1 cellular context compared by ENCODE assay signal in the genomic region with DNA sequence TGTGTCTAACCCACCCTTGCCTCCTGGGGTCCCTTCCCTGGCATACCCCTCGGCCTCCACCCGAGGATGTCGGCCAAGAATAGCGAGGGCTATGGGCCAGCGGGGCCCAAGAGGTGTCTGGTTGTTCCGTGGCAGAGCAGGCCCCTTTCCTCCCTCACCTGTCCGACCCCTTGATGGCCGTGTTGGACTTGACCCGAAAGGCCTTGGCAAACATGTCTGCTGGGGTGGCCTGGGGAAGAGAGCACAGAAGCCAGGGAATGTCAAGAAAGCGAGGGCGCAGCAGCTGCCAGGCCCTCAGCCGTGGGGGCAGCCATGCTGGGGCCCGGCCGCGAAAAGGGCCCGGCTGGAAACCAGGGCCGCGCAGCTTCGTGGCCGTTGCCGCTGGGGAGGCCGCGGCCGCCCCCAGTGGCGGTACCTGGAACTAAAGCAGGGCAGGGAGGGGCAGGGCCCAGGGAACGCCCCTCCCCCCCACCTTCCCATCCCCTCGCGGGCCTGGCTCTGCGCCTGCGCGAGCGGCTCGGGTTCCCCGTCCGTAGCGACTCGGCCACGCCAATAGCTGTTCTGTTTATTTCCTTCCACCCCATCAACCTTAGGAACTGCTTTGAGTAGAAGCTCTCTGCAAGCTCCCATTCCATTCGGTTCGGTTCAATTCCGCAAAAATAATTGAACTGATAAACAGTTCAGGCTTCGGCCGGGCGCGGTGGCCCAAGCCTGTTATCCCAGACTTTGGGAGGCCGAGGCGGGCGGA.
TF ChIP-seq lines count a peak whose summit lies in the region.

A gene with protein sequence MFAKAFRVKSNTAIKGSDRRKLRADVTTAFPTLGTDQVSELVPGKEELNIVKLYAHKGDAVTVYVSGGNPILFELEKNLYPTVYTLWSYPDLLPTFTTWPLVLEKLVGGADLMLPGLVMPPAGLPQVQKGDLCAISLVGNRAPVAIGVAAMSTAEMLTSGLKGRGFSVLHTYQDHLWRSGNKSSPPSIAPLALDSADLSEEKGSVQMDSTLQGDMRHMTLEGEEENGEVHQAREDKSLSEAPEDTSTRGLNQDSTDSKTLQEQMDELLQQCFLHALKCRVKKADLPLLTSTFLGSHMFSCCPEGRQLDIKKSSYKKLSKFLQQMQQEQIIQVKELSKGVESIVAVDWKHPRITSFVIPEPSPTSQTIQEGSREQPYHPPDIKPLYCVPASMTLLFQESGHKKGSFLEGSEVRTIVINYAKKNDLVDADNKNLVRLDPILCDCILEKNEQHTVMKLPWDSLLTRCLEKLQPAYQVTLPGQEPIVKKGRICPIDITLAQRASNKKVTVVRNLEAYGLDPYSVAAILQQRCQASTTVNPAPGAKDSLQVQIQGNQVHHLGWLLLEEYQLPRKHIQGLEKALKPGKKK (minus strand): TSS at position 337 of the 748 bp plus-strand sequence. CDS start 123 bp downstream, at position 214.

TF ChIP-seq in K562, 482 proteins besides CTCF, POLR2A, EP300 and RAD21 (continued from another document and continues in another):
- TF ChIP-seq, protein P1, sequence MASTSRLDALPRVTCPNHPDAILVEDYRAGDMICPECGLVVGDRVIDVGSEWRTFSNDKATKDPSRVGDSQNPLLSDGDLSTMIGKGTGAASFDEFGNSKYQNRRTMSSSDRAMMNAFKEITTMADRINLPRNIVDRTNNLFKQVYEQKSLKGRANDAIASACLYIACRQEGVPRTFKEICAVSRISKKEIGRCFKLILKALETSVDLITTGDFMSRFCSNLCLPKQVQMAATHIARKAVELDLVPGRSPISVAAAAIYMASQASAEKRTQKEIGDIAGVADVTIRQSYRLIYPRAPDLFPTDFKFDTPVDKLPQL (IDR thresholded peaks at IDR 0.05; ENCODE audit: extremely low read depth, insufficient read length), result peak; percentile 56
- TF ChIP-seq, protein P2, sequence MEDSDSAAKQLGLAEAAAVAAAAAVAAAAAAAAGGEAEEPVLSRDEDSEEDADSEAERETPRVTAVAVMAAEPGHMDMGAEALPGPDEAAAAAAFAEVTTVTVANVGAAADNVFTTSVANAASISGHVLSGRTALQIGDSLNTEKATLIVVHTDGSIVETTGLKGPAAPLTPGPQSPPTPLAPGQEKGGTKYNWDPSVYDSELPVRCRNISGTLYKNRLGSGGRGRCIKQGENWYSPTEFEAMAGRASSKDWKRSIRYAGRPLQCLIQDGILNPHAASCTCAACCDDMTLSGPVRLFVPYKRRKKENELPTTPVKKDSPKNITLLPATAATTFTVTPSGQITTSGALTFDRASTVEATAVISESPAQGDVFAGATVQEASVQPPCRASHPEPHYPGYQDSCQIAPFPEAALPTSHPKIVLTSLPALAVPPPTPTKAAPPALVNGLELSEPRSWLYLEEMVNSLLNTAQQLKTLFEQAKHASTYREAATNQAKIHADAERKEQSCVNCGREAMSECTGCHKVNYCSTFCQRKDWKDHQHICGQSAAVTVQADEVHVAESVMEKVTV (CRISPR knock-in tag; IDR thresholded peaks at IDR 0.05), result peak; percentile 83
- no peak for TF ChIP-seq RFX7 (CRISPR knock-in tag; IDR thresholded peaks at IDR 0.05)
- TF ChIP-seq TAL1 (IDR thresholded peaks at IDR 0.05), result no peak
- TF ChIP-seq, protein P3, sequence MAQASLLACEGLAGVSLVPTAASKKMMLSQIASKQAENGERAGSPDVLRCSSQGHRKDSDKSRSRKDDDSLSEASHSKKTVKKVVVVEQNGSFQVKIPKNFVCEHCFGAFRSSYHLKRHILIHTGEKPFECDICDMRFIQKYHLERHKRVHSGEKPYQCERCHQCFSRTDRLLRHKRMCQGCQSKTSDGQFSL (CRISPR knock-in tag; IDR thresholded peaks at IDR 0.05), result peak; percentile 98
- TF ChIP-seq, protein P3 (tag; IDR thresholded peaks at IDR 0.05), result peak in 1 of 2 experiments; percentile 96; a peak in 2 of 4 replicates
- TF ChIP-seq ZNF239 (CRISPR knock-in tag; IDR thresholded peaks at IDR 0.05), result peak; percentile 60; the same call in 1 of the 2 replicates
- no peak for TF ChIP-seq ZSCAN32 (CRISPR knock-in tag; IDR thresholded peaks at IDR 0.05)
- peak; percentile 99 for TF ChIP-seq DIDO1 (tag; IDR thresholded peaks at IDR 0.05; ENCODE audit: low read depth)
- TF ChIP-seq ZNF134 (CRISPR knock-in tag; conservative IDR thresholded peaks at IDR 0.05), result no peak
- peak; percentile 71; the same call in 1 of the 2 replicates for TF ChIP-seq EHMT2 (IDR thresholded peaks at IDR 0.05)
- TF ChIP-seq DPF2 (IDR thresholded peaks at IDR 0.05), result 0 out of 2 replicates have a peak, but pooled peaks have one; percentile 12
- TF ChIP-seq ZNF316 (IDR thresholded peaks at IDR 0.05), result peak; percentile 40; the same call in 1 of the 2 replicates
- TF ChIP-seq, protein P4, sequence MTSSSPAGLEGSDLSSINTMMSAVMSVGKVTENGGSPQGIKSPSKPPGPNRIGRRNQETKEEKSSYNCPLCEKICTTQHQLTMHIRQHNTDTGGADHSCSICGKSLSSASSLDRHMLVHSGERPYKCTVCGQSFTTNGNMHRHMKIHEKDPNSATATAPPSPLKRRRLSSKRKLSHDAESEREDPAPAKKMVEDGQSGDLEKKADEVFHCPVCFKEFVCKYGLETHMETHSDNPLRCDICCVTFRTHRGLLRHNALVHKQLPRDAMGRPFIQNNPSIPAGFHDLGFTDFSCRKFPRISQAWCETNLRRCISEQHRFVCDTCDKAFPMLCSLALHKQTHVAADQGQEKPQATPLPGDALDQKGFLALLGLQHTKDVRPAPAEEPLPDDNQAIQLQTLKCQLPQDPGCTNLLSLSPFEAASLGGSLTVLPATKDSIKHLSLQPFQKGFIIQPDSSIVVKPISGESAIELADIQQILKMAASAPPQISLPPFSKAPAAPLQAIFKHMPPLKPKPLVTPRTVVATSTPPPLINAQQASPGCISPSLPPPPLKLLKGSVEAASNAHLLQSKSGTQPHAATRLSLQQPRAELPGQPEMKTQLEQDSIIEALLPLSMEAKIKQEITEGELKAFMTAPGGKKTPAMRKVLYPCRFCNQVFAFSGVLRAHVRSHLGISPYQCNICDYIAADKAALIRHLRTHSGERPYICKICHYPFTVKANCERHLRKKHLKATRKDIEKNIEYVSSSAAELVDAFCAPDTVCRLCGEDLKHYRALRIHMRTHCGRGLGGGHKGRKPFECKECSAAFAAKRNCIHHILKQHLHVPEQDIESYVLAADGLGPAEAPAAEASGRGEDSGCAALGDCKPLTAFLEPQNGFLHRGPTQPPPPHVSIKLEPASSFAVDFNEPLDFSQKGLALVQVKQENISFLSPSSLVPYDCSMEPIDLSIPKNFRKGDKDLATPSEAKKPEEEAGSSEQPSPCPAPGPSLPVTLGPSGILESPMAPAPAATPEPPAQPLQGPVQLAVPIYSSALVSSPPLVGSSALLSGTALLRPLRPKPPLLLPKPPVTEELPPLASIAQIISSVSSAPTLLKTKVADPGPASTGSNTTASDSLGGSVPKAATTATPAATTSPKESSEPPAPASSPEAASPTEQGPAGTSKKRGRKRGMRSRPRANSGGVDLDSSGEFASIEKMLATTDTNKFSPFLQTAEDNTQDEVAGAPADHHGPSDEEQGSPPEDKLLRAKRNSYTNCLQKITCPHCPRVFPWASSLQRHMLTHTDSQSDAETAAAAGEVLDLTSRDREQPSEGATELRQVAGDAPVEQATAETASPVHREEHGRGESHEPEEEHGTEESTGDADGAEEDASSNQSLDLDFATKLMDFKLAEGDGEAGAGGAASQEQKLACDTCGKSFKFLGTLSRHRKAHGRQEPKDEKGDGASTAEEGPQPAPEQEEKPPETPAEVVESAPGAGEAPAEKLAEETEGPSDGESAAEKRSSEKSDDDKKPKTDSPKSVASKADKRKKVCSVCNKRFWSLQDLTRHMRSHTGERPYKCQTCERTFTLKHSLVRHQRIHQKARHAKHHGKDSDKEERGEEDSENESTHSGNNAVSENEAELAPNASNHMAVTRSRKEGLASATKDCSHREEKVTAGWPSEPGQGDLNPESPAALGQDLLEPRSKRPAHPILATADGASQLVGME (CRISPR knock-in tag; IDR thresholded peaks at IDR 0.05), result peak; percentile 98
- TF ChIP-seq, protein P5, sequence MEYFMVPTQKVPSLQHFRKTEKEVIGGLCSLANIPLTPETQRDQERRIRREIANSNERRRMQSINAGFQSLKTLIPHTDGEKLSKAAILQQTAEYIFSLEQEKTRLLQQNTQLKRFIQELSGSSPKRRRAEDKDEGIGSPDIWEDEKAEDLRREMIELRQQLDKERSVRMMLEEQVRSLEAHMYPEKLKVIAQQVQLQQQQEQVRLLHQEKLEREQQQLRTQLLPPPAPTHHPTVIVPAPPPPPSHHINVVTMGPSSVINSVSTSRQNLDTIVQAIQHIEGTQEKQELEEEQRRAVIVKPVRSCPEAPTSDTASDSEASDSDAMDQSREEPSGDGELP (CRISPR knock-in tag; IDR thresholded peaks at IDR 0.05; ENCODE audit: borderline replicate concordance), result peak; percentile 97
- peak; percentile 98 for TF ChIP-seq PCBP1 (IDR thresholded peaks at IDR 0.05; ENCODE audit: low read depth, low read length, poor library complexity, severe bottlenecking)
- TF ChIP-seq ZNF699 (CRISPR knock-in tag; IDR thresholded peaks at IDR 0.05; ENCODE audit: insufficient replicate concordance), result no peak
- TF ChIP-seq ZBTB17 (CRISPR knock-in tag; IDR thresholded peaks at IDR 0.05), result peak; percentile 88
- TF ChIP-seq, protein P6, sequence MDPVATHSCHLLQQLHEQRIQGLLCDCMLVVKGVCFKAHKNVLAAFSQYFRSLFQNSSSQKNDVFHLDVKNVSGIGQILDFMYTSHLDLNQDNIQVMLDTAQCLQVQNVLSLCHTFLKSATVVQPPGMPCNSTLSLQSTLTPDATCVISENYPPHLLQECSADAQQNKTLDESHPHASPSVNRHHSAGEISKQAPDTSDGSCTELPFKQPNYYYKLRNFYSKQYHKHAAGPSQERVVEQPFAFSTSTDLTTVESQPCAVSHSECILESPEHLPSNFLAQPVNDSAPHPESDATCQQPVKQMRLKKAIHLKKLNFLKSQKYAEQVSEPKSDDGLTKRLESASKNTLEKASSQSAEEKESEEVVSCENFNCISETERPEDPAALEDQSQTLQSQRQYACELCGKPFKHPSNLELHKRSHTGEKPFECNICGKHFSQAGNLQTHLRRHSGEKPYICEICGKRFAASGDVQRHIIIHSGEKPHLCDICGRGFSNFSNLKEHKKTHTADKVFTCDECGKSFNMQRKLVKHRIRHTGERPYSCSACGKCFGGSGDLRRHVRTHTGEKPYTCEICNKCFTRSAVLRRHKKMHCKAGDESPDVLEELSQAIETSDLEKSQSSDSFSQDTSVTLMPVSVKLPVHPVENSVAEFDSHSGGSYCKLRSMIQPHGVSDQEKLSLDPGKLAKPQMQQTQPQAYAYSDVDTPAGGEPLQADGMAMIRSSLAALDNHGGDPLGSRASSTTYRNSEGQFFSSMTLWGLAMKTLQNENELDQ (CRISPR knock-in tag; IDR thresholded peaks at IDR 0.05; ENCODE audit: borderline replicate concordance), result no peak
- TF ChIP-seq RBM34 (IDR thresholded peaks at IDR 0.05; ENCODE audit: borderline replicate concordance, insufficient read depth, low read length), result no peak
- TF ChIP-seq SP1 (CRISPR knock-in tag; IDR thresholded peaks at IDR 0.05), result peak; percentile 100
- peak; percentile 46 for TF ChIP-seq TCF3 (CRISPR knock-in tag; IDR thresholded peaks at IDR 0.05)
- no peak for TF ChIP-seq PYGO2 (tag; IDR thresholded peaks at IDR 0.05)
- no peak for TF ChIP-seq ZNF324 (CRISPR knock-in tag; IDR thresholded peaks at IDR 0.05)
- peak; percentile 95 for TF ChIP-seq EP400 (IDR thresholded peaks at IDR 0.05)
- TF ChIP-seq RBM22 (IDR thresholded peaks at IDR 0.05; ENCODE audit: low read depth, low read length, poor library complexity, severe bottlenecking), result peak; percentile 97
- TF ChIP-seq, protein P7, sequence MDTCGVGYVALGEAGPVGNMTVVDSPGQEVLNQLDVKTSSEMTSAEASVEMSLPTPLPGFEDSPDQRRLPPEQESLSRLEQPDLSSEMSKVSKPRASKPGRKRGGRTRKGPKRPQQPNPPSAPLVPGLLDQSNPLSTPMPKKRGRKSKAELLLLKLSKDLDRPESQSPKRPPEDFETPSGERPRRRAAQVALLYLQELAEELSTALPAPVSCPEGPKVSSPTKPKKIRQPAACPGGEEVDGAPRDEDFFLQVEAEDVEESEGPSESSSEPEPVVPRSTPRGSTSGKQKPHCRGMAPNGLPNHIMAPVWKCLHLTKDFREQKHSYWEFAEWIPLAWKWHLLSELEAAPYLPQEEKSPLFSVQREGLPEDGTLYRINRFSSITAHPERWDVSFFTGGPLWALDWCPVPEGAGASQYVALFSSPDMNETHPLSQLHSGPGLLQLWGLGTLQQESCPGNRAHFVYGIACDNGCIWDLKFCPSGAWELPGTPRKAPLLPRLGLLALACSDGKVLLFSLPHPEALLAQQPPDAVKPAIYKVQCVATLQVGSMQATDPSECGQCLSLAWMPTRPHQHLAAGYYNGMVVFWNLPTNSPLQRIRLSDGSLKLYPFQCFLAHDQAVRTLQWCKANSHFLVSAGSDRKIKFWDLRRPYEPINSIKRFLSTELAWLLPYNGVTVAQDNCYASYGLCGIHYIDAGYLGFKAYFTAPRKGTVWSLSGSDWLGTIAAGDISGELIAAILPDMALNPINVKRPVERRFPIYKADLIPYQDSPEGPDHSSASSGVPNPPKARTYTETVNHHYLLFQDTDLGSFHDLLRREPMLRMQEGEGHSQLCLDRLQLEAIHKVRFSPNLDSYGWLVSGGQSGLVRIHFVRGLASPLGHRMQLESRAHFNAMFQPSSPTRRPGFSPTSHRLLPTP (IDR thresholded peaks at IDR 0.05; ENCODE audit: borderline replicate concordance, extremely low read depth, insufficient read length), result no peak
- TF ChIP-seq CBX1 (IDR thresholded peaks at IDR 0.05; ENCODE audit: low read depth), result peak; percentile 97; the same call in 1 of the 2 replicates
- no peak for TF ChIP-seq NR2F6 (CRISPR knock-in tag; IDR thresholded peaks at IDR 0.05)
- no peak for TF ChIP-seq MTA2 (IDR thresholded peaks at IDR 0.05; ENCODE audit: low read depth)
- TF ChIP-seq, protein P8, sequence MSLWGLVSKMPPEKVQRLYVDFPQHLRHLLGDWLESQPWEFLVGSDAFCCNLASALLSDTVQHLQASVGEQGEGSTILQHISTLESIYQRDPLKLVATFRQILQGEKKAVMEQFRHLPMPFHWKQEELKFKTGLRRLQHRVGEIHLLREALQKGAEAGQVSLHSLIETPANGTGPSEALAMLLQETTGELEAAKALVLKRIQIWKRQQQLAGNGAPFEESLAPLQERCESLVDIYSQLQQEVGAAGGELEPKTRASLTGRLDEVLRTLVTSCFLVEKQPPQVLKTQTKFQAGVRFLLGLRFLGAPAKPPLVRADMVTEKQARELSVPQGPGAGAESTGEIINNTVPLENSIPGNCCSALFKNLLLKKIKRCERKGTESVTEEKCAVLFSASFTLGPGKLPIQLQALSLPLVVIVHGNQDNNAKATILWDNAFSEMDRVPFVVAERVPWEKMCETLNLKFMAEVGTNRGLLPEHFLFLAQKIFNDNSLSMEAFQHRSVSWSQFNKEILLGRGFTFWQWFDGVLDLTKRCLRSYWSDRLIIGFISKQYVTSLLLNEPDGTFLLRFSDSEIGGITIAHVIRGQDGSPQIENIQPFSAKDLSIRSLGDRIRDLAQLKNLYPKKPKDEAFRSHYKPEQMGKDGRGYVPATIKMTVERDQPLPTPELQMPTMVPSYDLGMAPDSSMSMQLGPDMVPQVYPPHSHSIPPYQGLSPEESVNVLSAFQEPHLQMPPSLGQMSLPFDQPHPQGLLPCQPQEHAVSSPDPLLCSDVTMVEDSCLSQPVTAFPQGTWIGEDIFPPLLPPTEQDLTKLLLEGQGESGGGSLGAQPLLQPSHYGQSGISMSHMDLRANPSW (CRISPR knock-in tag; IDR thresholded peaks at IDR 0.05), result peak; percentile 73; the same call in 1 of the 2 replicates
- TF ChIP-seq ZNF780A (CRISPR knock-in tag; IDR thresholded peaks at IDR 0.05), result no peak
- 0 out of 2 replicates have a peak, but pooled peaks have one; percentile 64 for TF ChIP-seq HLTF (IDR thresholded peaks at IDR 0.05)
- peak in 1 of 2 experiments; percentile 86; a peak in 3 of 4 replicates for TF ChIP-seq RCOR1 (IDR thresholded peaks at IDR 0.05; ENCODE audit: borderline replicate concordance in 1 of 2, low read depth in 2 of 2, low read length in 2 of 2)
